ENCODE assay signal across 16 cellular contexts in genomic region chr2:222944971-222945740, GRCh38.
"Had no signal": no experiment of that assay in that cellular context is flagged by ENCODE, and none has a peak within 500 bp of the region (broad histone marks: within the 10 kb centered on the region; RNA-seq: fewer than 3 reads in every experiment).

No MANE protein-coding gene starts in this region.

- H3K27ac ChIP-seq: epithelial cell of prostate, lower lobe of right lung had no signal

- ATAC-seq: activated CD8-positive, alpha-beta memory T cell treated with anti-CD3 and anti-CD28 coated beads, Interleukin-2, amount 10 ng/mL, durations not matched to agents 7 days and 5 days; left cardiac atrium; lower lobe of right lung; naive thymus-derived CD4-positive, alpha-beta T cell; stimulated activated naive CD8-positive, alpha-beta T cell treated with anti-CD3 and anti-CD28 coated beads, Interleukin-15, Interleukin-2, amounts not matched to agents 100 U/mL and 50 U/mL, for 24 hours had no signal

- H3K4me3 ChIP-seq: lower lobe of right lung, skin epidermis had no signal

- H3K27ac Mint-ChIP-seq: activated CD4-positive, alpha-beta memory T cell treated with anti-CD3 and anti-CD28 coated beads for 36 hours; activated CD8-positive, alpha-beta memory T cell treated with anti-CD3 and anti-CD28 coated beads, Interleukin-2, amount 10 ng/mL, durations not matched to agents 7 days and 5 days; activated naive CD4-positive, alpha-beta T cell treated with anti-CD3 and anti-CD28 coated beads, Interleukin-2, amount 10 ng/mL, durations not matched to agents 7 days and 5 days; activated T-helper 2 cell treated with anti-CD3 and anti-CD28 coated beads, Interferon-gamma antibody, Interleukin-2, Interleukin-4, amounts not matched to agents 10 μg/mL and 5 μg/mL and 100 μg/mL, durations not matched to agents 14 hours and 24 hours and 36 hours; type B pancreatic cell had no signal

- H3K9me3 ChIP-seq: lower lobe of right lung had no signal

- H3K4me1 ChIP-seq: lower lobe of right lung had no signal

- H3K9me3 Mint-ChIP-seq: activated CD4-positive, alpha-beta memory T cell treated with anti-CD3 and anti-CD28 coated beads for 36 hours; activated naive CD4-positive, alpha-beta T cell treated with anti-CD3 and anti-CD28 coated beads, Interleukin-2, amount 10 ng/mL, durations not matched to agents 7 days and 5 days; activated T-helper 2 cell treated with anti-CD3 and anti-CD28 coated beads, Interferon-gamma antibody, Interleukin-2, Interleukin-4, amounts not matched to agents 10 μg/mL and 5 μg/mL and 100 μg/mL, durations not matched to agents 14 hours and 24 hours and 36 hours; naive thymus-derived CD4-positive, alpha-beta T cell; type B pancreatic cell had no signal

- H3K4me1 Mint-ChIP-seq: activated naive CD4-positive, alpha-beta T cell treated with anti-CD3 and anti-CD28 coated beads, Interleukin-2, amount 10 ng/mL, durations not matched to agents 7 days and 5 days had no signal

- H3K4me3 Mint-ChIP-seq: activated CD4-positive, alpha-beta memory T cell treated with anti-CD3 and anti-CD28 coated beads for 36 hours; activated CD8-positive, alpha-beta memory T cell treated with anti-CD3 and anti-CD28 coated beads, Interleukin-2, amount 10 ng/mL, durations not matched to agents 7 days and 5 days; activated naive CD4-positive, alpha-beta T cell treated with anti-CD3 and anti-CD28 coated beads, Interleukin-2, amount 10 ng/mL, durations not matched to agents 7 days and 5 days; naive thymus-derived CD4-positive, alpha-beta T cell; type B pancreatic cell had no signal

- DNase-seq: activated CD4-positive, alpha-beta memory T cell treated with anti-CD3 and anti-CD28 coated beads for 36 hours; activated CD4-positive, CD25-positive, alpha-beta regulatory T cell treated with anti-CD3 and anti-CD28 coated beads, Interleukin-2, amount 50 U/mL, for 72 hours; activated CD8-positive, alpha-beta memory T cell treated with anti-CD3 and anti-CD28 coated beads, Interleukin-2, amount 10 ng/mL, durations not matched to agents 7 days and 5 days; activated naive CD4-positive, alpha-beta T cell treated with anti-CD3 and anti-CD28 coated beads, Interleukin-2, amount 10 ng/mL, durations not matched to agents 7 days and 5 days; activated T-cell treated with anti-CD3 and anti-CD28 coated beads, Interleukin-2, amount 50 U/mL, for 1 hour; head of caudate nucleus; left cardiac atrium; lower lobe of right lung; naive thymus-derived CD4-positive, alpha-beta T cell; posterior cingulate gyrus; stimulated activated naive CD8-positive, alpha-beta T cell treated with anti-CD3 and anti-CD28 coated beads, Interleukin-15, Interleukin-2, amounts not matched to agents 100 U/mL and 50 U/mL, for 24 hours; T-helper 9 cell had no signal

- H3K27me3 Mint-ChIP-seq: activated CD4-positive, alpha-beta memory T cell treated with anti-CD3 and anti-CD28 coated beads for 36 hours; activated naive CD4-positive, alpha-beta T cell treated with anti-CD3 and anti-CD28 coated beads, Interleukin-2, amount 10 ng/mL, durations not matched to agents 7 days and 5 days had no signal
